ENCODE assay signal across 8 cellular contexts in genomic region chr12:49019120-49019430, GRCh38. TPM values are rescaled to one million over a fixed set of nuclear protein-coding genes. Genes with fewer than 3 reads are reported as not detected.
DNase-seq lines count a peak whose midpoint lies in the region; ATAC-seq and TF ChIP-seq lines count a peak whose summit lies in the region.

No MANE protein-coding gene starts in this region.

- H3K4me3 ChIP-seq in brain microvascular endothelial cell (ENCODE audit: low read depth, low read length) (peak overlapping the region; percentile 99), mesenchymal stem cell (ENCODE audit: insufficient read depth in 1 of 2, low read depth in 1 of 2, low read length in 2 of 2) (peak overlapping the region; percentile 26 to 97), aorta (ENCODE audit: low read length in 2 of 2) (peak overlapping the region; percentile 45 to 71)

- H3K27me3 ChIP-seq in brain microvascular endothelial cell (replicated peaks) (no peaks in the 10 kb centered on the region), mesenchymal stem cell (ENCODE audit: control insufficient read depth in 1 of 2, insufficient read depth in 1 of 2, low read length in 2 of 2) (no peaks in the 10 kb centered on the region), aorta (ENCODE audit: control insufficient read depth in 1 of 2, insufficient read depth in 2 of 2, low read length in 1 of 2) (no peaks in the 10 kb centered on the region)

- H3K14ac ChIP-seq in mesenchymal stem cell (ENCODE audit: low read length in 2 of 2) = no peak overlapping the region

- H3K27ac ChIP-seq in brain microvascular endothelial cell (peak overlapping the region; percentile 91), mesenchymal stem cell (ENCODE audit: low read length, poor library complexity, severe bottlenecking) (peak overlapping the region; percentile 84), aorta (ENCODE audit: low read depth in 1 of 2, low read length in 2 of 2) (peak overlapping the region; percentile 28 to 79)

- H2AK5ac ChIP-seq in mesenchymal stem cell (ENCODE audit: low read length, severe bottlenecking) = peak overlapping the region; percentile 54

- H3K18ac ChIP-seq in mesenchymal stem cell (ENCODE audit: low read depth in 1 of 2, low read length in 2 of 2) = peak overlapping the region in 1 of 2 experiments; percentile 85

- H3K9ac ChIP-seq in mesenchymal stem cell (ENCODE audit: low read length) = peak overlapping the region; percentile 98

- no peak overlapping the region for H2BK120ac ChIP-seq in mesenchymal stem cell (ENCODE audit: low read depth, low read length)

- no peak overlapping the region for H3K23ac ChIP-seq in mesenchymal stem cell (ENCODE audit: low read length in 2 of 2)

- peaks cover 31% of the 10 kb centered on the region for H3K79me1 ChIP-seq in mesenchymal stem cell (replicated peaks; ENCODE audit: low read length, poor library complexity, severe bottlenecking)

- H4K8ac ChIP-seq in mesenchymal stem cell (ENCODE audit: low read length) = peak overlapping the region; percentile 93

- no peak for TF ChIP-seq CTCF in brain microvascular endothelial cell (IDR thresholded peaks at IDR 0.05; ENCODE audit: low read depth, low read length, missing control alignments)

- in situ Hi-C loops in brain microvascular endothelial cell (cut with HindIII; ENCODE audit: low pct_ligation_motif_present, low sequenced_read_pairs) = no loop called here

- H3K4me1 ChIP-seq in mesenchymal stem cell (ENCODE audit: control insufficient read depth, insufficient read depth, low read depth, low read length) = peaks cover 5% of the 10 kb centered on the region
- no peaks in the 10 kb centered on the region for H3K4me1 ChIP-seq in aorta (ENCODE audit: control insufficient read depth in 1 of 2, insufficient read depth in 2 of 2, low read length in 2 of 2)

- peak overlapping the region; percentile 60 for H2BK15ac ChIP-seq in mesenchymal stem cell (ENCODE audit: low read depth, poor library complexity, severe bottlenecking)

- intact Hi-C loops in aorta (cut with DNase I) = no loop called here

- H3K4ac ChIP-seq in mesenchymal stem cell (ENCODE audit: low read depth in 1 of 2, low read length in 2 of 2) = peak overlapping the region in 1 of 2 experiments; percentile 24

- ATAC-seq in GM19035 (IDR thresholded peaks at IDR 0.05; ENCODE audit: unreplicated experiment) = peak; percentile 17
- ATAC-seq in HG03460 (IDR thresholded peaks at IDR 0.05; ENCODE audit: unreplicated experiment) = peak; percentile 18
- ATAC-seq in aorta (ENCODE audit: low FRiP score) = peak; percentile 3

- H2BK12ac ChIP-seq in mesenchymal stem cell (ENCODE audit: low read length in 2 of 2) = peak overlapping the region in 1 of 2 experiments; percentile 30

- no CpG with 5 or more reads among the region's 8 CpGs for WGBS in mesenchymal stem cell
- WGBS in aorta, 2 donors = 3% methylated on average over 8 of the region's 8 CpGs

- peaks cover 28% of the 10 kb centered on the region for H3K36me3 ChIP-seq in brain microvascular endothelial cell (replicated peaks)
- H3K36me3 ChIP-seq in mesenchymal stem cell (ENCODE audit: control insufficient read depth in 1 of 2, insufficient read depth in 2 of 2, low read depth in 1 of 2, low read length in 2 of 2) = peaks cover 28 to 37% of the 10 kb centered on the region in 2 experiments
- H3K36me3 ChIP-seq in aorta (ENCODE audit: control insufficient read depth in 1 of 2, insufficient read depth in 2 of 2, low read length in 1 of 2) = peaks cover 0 to 7% of the 10 kb centered on the region in 2 donors

- no peak overlapping the region for H2AFZ ChIP-seq in mesenchymal stem cell (ENCODE audit: low read depth, low read length)

- peak overlapping the region; percentile 18 for H4K91ac ChIP-seq in mesenchymal stem cell (ENCODE audit: low read length)

- H3K9me3 ChIP-seq in mesenchymal stem cell (ENCODE audit: control insufficient read depth, low read length) (no peaks in the 10 kb centered on the region), aorta (ENCODE audit: control insufficient read depth, low read length) (no peaks in the 10 kb centered on the region)

- no peak overlapping the region for H2BK5ac ChIP-seq in mesenchymal stem cell (ENCODE audit: low read depth, low read length, poor library complexity, severe bottlenecking)

- no peak for DNase-seq in brain microvascular endothelial cell
- no peak for DNase-seq in mesenchymal stem cell
- no peak for DNase-seq in aorta
- no peak for DNase-seq in cerebellum (ENCODE audit: low spot score)
- DNase-seq in NCI-H345 treated with DMSO at 0.1 percent for 48 hours (lab: John Stamatoyannopoulos, UW; ENCODE audit: unreplicated experiment) = no peak
- no peak for DNase-seq in DMS79 (lab: John Stamatoyannopoulos, UW)

- peak overlapping the region; percentile 89 for H3K4me2 ChIP-seq in mesenchymal stem cell (ENCODE audit: low read length, poor library complexity, severe bottlenecking)

RNA-seq across cellular contexts. Expression of gene PRKAG1, which starts 0.5 kb away (rescaled TPM):
- polyA plus RNA-seq in mesenchymal stem cell (2013, experiment 1 of 2) = 62.2 TPM
- polyA plus RNA-seq in mesenchymal stem cell (2013, experiment 2 of 2) = 63.2 TPM
- total RNA-seq in aorta (10 to 100 TPM; 44.8 to 50.6 TPM), cerebellum (33.6 TPM)
- 10 to 100 TPM; 48.0 to 57.1 TPM for polyA plus RNA-seq in aorta

RNA-seq across cellular contexts. Expression of gene DDN, which starts 19.9 kb away (rescaled TPM):
- polyA plus RNA-seq in mesenchymal stem cell (2013, experiment 1 of 2) = 0.17 TPM
- 0.19 TPM for polyA plus RNA-seq in mesenchymal stem cell (2013, experiment 2 of 2)
- total RNA-seq in aorta (under 1 TPM in 1 of 2 donors, not detected in 1; 0.10 TPM), cerebellum (0.64 TPM)
- polyA plus RNA-seq in aorta = under 1 TPM in 1 of 2 donors, not detected in 1; 0.50 TPM

RNA-seq across cellular contexts. Expression of gene WNT1, which starts 41.0 kb away (rescaled TPM):
- polyA plus RNA-seq in mesenchymal stem cell (2013, experiment 1 of 2) = not detected
- not detected for polyA plus RNA-seq in mesenchymal stem cell (2013, experiment 2 of 2)
- not detected for total RNA-seq in aorta
- not detected for polyA plus RNA-seq in aorta
- not detected for total RNA-seq in cerebellum

RNA-seq across cellular contexts. Expression of gene KMT2D, which starts 41.5 kb away (rescaled TPM):
- 14.1 TPM for polyA plus RNA-seq in mesenchymal stem cell (2013, experiment 1 of 2)
- polyA plus RNA-seq in mesenchymal stem cell (2013, experiment 2 of 2) = 11.6 TPM
- total RNA-seq in aorta = 10 to 100 TPM; 88.6 to 97.4 TPM
- polyA plus RNA-seq in aorta = 10 to 100 TPM; 11.5 to 14.4 TPM
- total RNA-seq in cerebellum = 32.8 TPM

RNA-seq across cellular contexts. Expression of gene WNT10B, which starts 47.5 kb away (rescaled TPM):
- 0.11 TPM for polyA plus RNA-seq in mesenchymal stem cell (2013, experiment 1 of 2)
- 0.04 TPM for polyA plus RNA-seq in mesenchymal stem cell (2013, experiment 2 of 2)
- 1 to 10 TPM in 1 of 2 donors, under 1 TPM in 1; 0.55 to 4.9 TPM for total RNA-seq in aorta
- not detected for polyA plus RNA-seq in aorta
- 5.7 TPM for total RNA-seq in cerebellum
